ENCODE assay signal across 1 cellular context in genomic region chr7:148903504-148903903, GRCh38.
TF ChIP-seq lines count a peak whose summit lies in the region.

No MANE protein-coding gene starts in this region.

TF ChIP-seq in K562, 482 proteins besides CTCF, POLR2A, EP300 and RAD21 (continued from another document):
- TF ChIP-seq MED1 (CRISPR knock-in tag; IDR thresholded peaks at IDR 0.05; ENCODE audit: borderline replicate concordance) (no peak), ZNF282 (CRISPR knock-in tag; IDR thresholded peaks at IDR 0.05) (no peak), RBBP5 (IDR thresholded peaks at IDR 0.05; ENCODE audit: borderline replicate concordance, insufficient read depth, low read length, poor library complexity, severe bottlenecking) (no peak), MNT (conservative IDR thresholded peaks at IDR 0.05) (peak in 1 of 2 experiments; percentile 34; a peak in 2 of 4 replicates), HDAC8 (tag; IDR thresholded peaks at IDR 0.05) (no peak), PREB (CRISPR knock-in tag; IDR thresholded peaks at IDR 0.05) (no peak), RFX1 (IDR thresholded peaks at IDR 0.05) (no peak), ZNF280B (CRISPR knock-in tag; IDR thresholded peaks at IDR 0.05) (no peak), PYGO2 (tag; IDR thresholded peaks at IDR 0.05) (no peak), MEF2D (tag; conservative IDR thresholded peaks at IDR 0.05; ENCODE audit: low read depth) (no peak), OTX1 (CRISPR knock-in tag; IDR thresholded peaks at IDR 0.05) (no peak), NFXL1 (CRISPR knock-in tag; IDR thresholded peaks at IDR 0.05) (no peak), NR2F6 (CRISPR knock-in tag; IDR thresholded peaks at IDR 0.05) (no peak), POLR2AphosphoS5 (IDR thresholded peaks at IDR 0.05; ENCODE audit: control insufficient read depth, insufficient read depth, low read depth, low read length) (no peak), TFAP4 (CRISPR knock-in tag; IDR thresholded peaks at IDR 0.05; ENCODE audit: borderline replicate concordance) (no peak), ARID4B (CRISPR knock-in tag; IDR thresholded peaks at IDR 0.05) (no peak), LARP7 (IDR thresholded peaks at IDR 0.05) (no peak), TFE3 (CRISPR knock-in tag; IDR thresholded peaks at IDR 0.05) (no peak), CHD2 (IDR thresholded peaks at IDR 0.05; ENCODE audit: low read depth, low read length) (no peak), E4F1 (CRISPR knock-in tag; IDR thresholded peaks at IDR 0.05; ENCODE audit: borderline replicate concordance) (no peak), HNRNPL (IDR thresholded peaks at IDR 0.05; ENCODE audit: low read depth, low read length) (no peak), SLC30A9 (CRISPR knock-in tag; IDR thresholded peaks at IDR 0.05) (no peak), ZNF23 (CRISPR knock-in tag; IDR thresholded peaks at IDR 0.05) (no peak), ZNF445 (CRISPR knock-in tag; IDR thresholded peaks at IDR 0.05; ENCODE audit: low read depth) (no peak), XRCC5 (IDR thresholded peaks at IDR 0.05; ENCODE audit: low read depth, low read length) (no peak), SNRNP70 (optimal IDR thresholded peaks at IDR 0.05; ENCODE audit: low read depth, low read length) (no peak), JUNB (CRISPR knock-in tag; conservative IDR thresholded peaks at IDR 0.05) (no peak), ZNF77 (CRISPR knock-in tag; IDR thresholded peaks at IDR 0.05) (no peak), HDAC2 (IDR thresholded peaks at IDR 0.05) (0 out of 2 replicates have a peak, but pooled peaks have one; percentile 35), TBP (optimal IDR thresholded peaks at IDR 0.05; ENCODE audit: low read depth, low read length) (peak; percentile 26), ZKSCAN3 (CRISPR knock-in tag; IDR thresholded peaks at IDR 0.05) (no peak), FOXJ3 (CRISPR knock-in tag; IDR thresholded peaks at IDR 0.05) (no peak), ZNF668 (CRISPR knock-in tag; IDR thresholded peaks at IDR 0.05) (no peak), MBD2 (IDR thresholded peaks at IDR 0.05; ENCODE audit: borderline replicate concordance, low read depth) (no peak), SNAPC5 (CRISPR knock-in tag; IDR thresholded peaks at IDR 0.05) (no peak), HEY1 (CRISPR knock-in tag; IDR thresholded peaks at IDR 0.05; ENCODE audit: borderline replicate concordance) (no peak), SMARCA5 (IDR thresholded peaks at IDR 0.05) (peak; percentile 58; the same call in 1 of the 2 replicates), EZH2 (IDR thresholded peaks at IDR 0.05; ENCODE audit: borderline replicate concordance, low read depth, low read length) (no peak), PBX2 (CRISPR knock-in tag; IDR thresholded peaks at IDR 0.05; ENCODE audit: low read depth) (no peak), PBX2 (tag; conservative IDR thresholded peaks at IDR 0.05; ENCODE audit: low read depth) (no peak), HNRNPK (IDR thresholded peaks at IDR 0.05; ENCODE audit: low read depth, low read length, poor library complexity, severe bottlenecking) (no peak), IFI16 (CRISPR knock-in tag; IDR thresholded peaks at IDR 0.05) (no peak)
